In genomic region chr1:213393860-213394259, GRCh38 we compare ENCODE assay signal across 1 cellular context.
TF ChIP-seq lines count a peak whose summit lies in the region.

No MANE protein-coding gene starts in this region.

TF ChIP-seq in HepG2, 621 proteins besides CTCF, POLR2A, EP300 and RAD21 (continued from another document and continues in another):
- TF ChIP-seq POLR2AphosphoS2 (IDR thresholded peaks at IDR 0.05; ENCODE audit: low read depth, low read length) (no peak), TCF7L2 (IDR thresholded peaks at IDR 0.05; ENCODE audit: low read depth, low read length) (no peak), ZBTB43 (CRISPR knock-in tag; conservative IDR thresholded peaks at IDR 0.05) (peak; percentile 39; the same call in 1 of the 2 replicates), PITX1 (CRISPR knock-in tag; IDR thresholded peaks at IDR 0.05) (peak; percentile 51; the same call in 1 of the 2 replicates), ZNF138 (CRISPR knock-in tag; IDR thresholded peaks at IDR 0.05; ENCODE audit: low read depth) (no peak), LCORL (IDR thresholded peaks at IDR 0.05) (no peak), LCORL (CRISPR knock-in tag; IDR thresholded peaks at IDR 0.05) (peak; percentile 60; the same call in 1 of the 2 replicates), TOPORS (CRISPR knock-in tag; IDR thresholded peaks at IDR 0.05) (no peak), HOXA9 (CRISPR knock-in tag; IDR thresholded peaks at IDR 0.05; ENCODE audit: borderline replicate concordance) (no peak), ZBTB20 (CRISPR knock-in tag; IDR thresholded peaks at IDR 0.05; ENCODE audit: borderline replicate concordance, low read depth) (peak; percentile 57; the same call in 1 of the 2 replicates), ZNF619 (CRISPR knock-in tag; IDR thresholded peaks at IDR 0.05) (no peak), ZNF616 (CRISPR knock-in tag; IDR thresholded peaks at IDR 0.05; ENCODE audit: low read depth) (no peak), ZNF841 (CRISPR knock-in tag; IDR thresholded peaks at IDR 0.05; ENCODE audit: borderline replicate concordance) (no peak), NR3C1 (CRISPR knock-in tag; IDR thresholded peaks at IDR 0.05) (no peak), MTF1 (CRISPR knock-in tag; IDR thresholded peaks at IDR 0.05) (no peak), ZNF337 (CRISPR knock-in tag; IDR thresholded peaks at IDR 0.05; ENCODE audit: borderline replicate concordance, low read depth) (no peak), ZNF790 (CRISPR knock-in tag; IDR thresholded peaks at IDR 0.05; ENCODE audit: borderline replicate concordance) (no peak), PHF8 (CRISPR knock-in tag; IDR thresholded peaks at IDR 0.05) (no peak), BCL6 (CRISPR knock-in tag; IDR thresholded peaks at IDR 0.05) (peak; percentile 84), ZFP41 (CRISPR knock-in tag; IDR thresholded peaks at IDR 0.05; ENCODE audit: borderline replicate concordance) (no peak), HIC2 (CRISPR knock-in tag; IDR thresholded peaks at IDR 0.05; ENCODE audit: low read depth) (no peak), NR2F6 (IDR thresholded peaks at IDR 0.05) (0 out of 2 replicates have a peak, but pooled peaks have one; percentile 44), NR2F6 (CRISPR knock-in tag; IDR thresholded peaks at IDR 0.05) (peak; percentile 73), TFE3 (CRISPR knock-in tag; IDR thresholded peaks at IDR 0.05) (peak; percentile 77), ZNF496 (CRISPR knock-in tag; IDR thresholded peaks at IDR 0.05; ENCODE audit: insufficient replicate concordance) (no peak), KAT2B (IDR thresholded peaks at IDR 0.05; ENCODE audit: borderline replicate concordance, low read depth, low read length) (no peak), YEATS2 (CRISPR knock-in tag; IDR thresholded peaks at IDR 0.05; ENCODE audit: borderline replicate concordance) (no peak), NKX3-1 (CRISPR knock-in tag; IDR thresholded peaks at IDR 0.05) (no peak), DPF2 (CRISPR knock-in tag; IDR thresholded peaks at IDR 0.05; ENCODE audit: borderline replicate concordance, low read depth) (no peak), HNF1A (IDR thresholded peaks at IDR 0.05; ENCODE audit: low read depth) (no peak), HNF1A (CRISPR knock-in tag; IDR thresholded peaks at IDR 0.05; ENCODE audit: borderline replicate concordance) (no peak; the same call in 1 of the 2 replicates), ZUFSP (CRISPR knock-in tag; IDR thresholded peaks at IDR 0.05; ENCODE audit: borderline replicate concordance) (no peak), ZNF891 (CRISPR knock-in tag; IDR thresholded peaks at IDR 0.05) (no peak), PRDM4 (CRISPR knock-in tag; IDR thresholded peaks at IDR 0.05; ENCODE audit: borderline replicate concordance) (no peak), STAT5B (CRISPR knock-in tag; IDR thresholded peaks at IDR 0.05) (no peak), ZNF232 (CRISPR knock-in tag; IDR thresholded peaks at IDR 0.05; ENCODE audit: borderline replicate concordance) (no peak), MAX (IDR thresholded peaks at IDR 0.05) (peak; percentile 80), ELK4 (CRISPR knock-in tag; IDR thresholded peaks at IDR 0.05; ENCODE audit: borderline replicate concordance) (no peak), ZNF510 (CRISPR knock-in tag; IDR thresholded peaks at IDR 0.05; ENCODE audit: low read depth) (no peak), FOXK1 (CRISPR knock-in tag; IDR thresholded peaks at IDR 0.05; ENCODE audit: borderline replicate concordance, low read depth) (peak; percentile 87; the same call in 1 of the 2 replicates), CREB3 (CRISPR knock-in tag; IDR thresholded peaks at IDR 0.05) (no peak), IKZF5 (CRISPR knock-in tag; IDR thresholded peaks at IDR 0.05) (peak; percentile 64; the same call in 1 of the 2 replicates)
